In genomic region chr1:26360051-26360806, GRCh38 we compare ENCODE assay signal across 8 cellular contexts. TPM values are rescaled to one million over a fixed set of nuclear protein-coding genes. Genes with fewer than 3 reads are reported as not detected.
DNase-seq lines count a peak whose midpoint lies in the region; ATAC-seq lines count a peak whose summit lies in the region.

No MANE protein-coding gene starts in this region.

- no peaks in the 10 kb centered on the region for H3K9me3 Mint-ChIP-seq in IgD-negative memory B cell
- H3K9me3 Mint-ChIP-seq in activated T-cell treated with anti-CD3 and anti-CD28 coated beads, Interleukin-2, amount 50 U/mL, for 72 hours: no peaks in the 10 kb centered on the region

- DNase-seq in activated T-cell treated with anti-CD3 and anti-CD28 coated beads, Interleukin-2, amount 50 U/mL, for 72 hours: peak; percentile 42 to 44
- DNase-seq in stimulated activated CD8-positive, alpha-beta memory T cell treated with anti-CD3 and anti-CD28 coated beads, Interleukin-12 subunit alpha, Interleukin-12 subunit beta, amount 100 ng/mL, for 4 hours (ENCODE audit: low read depth): peak; percentile 36
- DNase-seq in H4 (ENCODE audit: low spot score) (no peak), NCI-H226 (no peak), DMS153 (lab: John Stamatoyannopoulos, UW) (no peak)

- peak overlapping the region; percentile 52 for H3K4me3 ChIP-seq in iPS-11a (ENCODE audit: low read depth, low read length)

- H3K36me3 Mint-ChIP-seq in IgD-negative memory B cell: no peaks in the 10 kb centered on the region
- no peaks in the 10 kb centered on the region for H3K36me3 Mint-ChIP-seq in activated T-cell treated with anti-CD3 and anti-CD28 coated beads, Interleukin-2, amount 50 U/mL, for 72 hours (ENCODE audit: insufficient read depth in 2 of 2)

- H3K27ac Mint-ChIP-seq in IgD-negative memory B cell: no peak overlapping the region
- no peak overlapping the region for H3K27ac Mint-ChIP-seq in activated T-cell treated with anti-CD3 and anti-CD28 coated beads, Interleukin-2, amount 50 U/mL, for 72 hours

- ATAC-seq in activated T-cell treated with anti-CD3 and anti-CD28 coated beads, Interleukin-2, amount 50 U/mL, for 72 hours (replicated peaks in 1 of 2): peak in 1 of 2 donors; percentile 20
- no peak for ATAC-seq in GM19328 (IDR thresholded peaks at IDR 0.05; ENCODE audit: unreplicated experiment)

- peaks cover 11 to 17% (median 11%) of the 10 kb centered on the region in 3 donors for H3K4me1 Mint-ChIP-seq in IgD-negative memory B cell
- H3K4me1 Mint-ChIP-seq in activated T-cell treated with anti-CD3 and anti-CD28 coated beads, Interleukin-2, amount 50 U/mL, for 72 hours (ENCODE audit: low read depth): peaks cover 51% of the 10 kb centered on the region

- H3K4me3 Mint-ChIP-seq in IgD-negative memory B cell: peak overlapping the region; percentile 45 to 92 (median 81)
- H3K4me3 Mint-ChIP-seq in activated T-cell treated with anti-CD3 and anti-CD28 coated beads, Interleukin-2, amount 50 U/mL, for 72 hours: peak overlapping the region; percentile 78 to 88

- peaks cover 33% of the 10 kb centered on the region for H3K27me3 Mint-ChIP-seq in IgD-negative memory B cell
- H3K27me3 Mint-ChIP-seq in activated T-cell treated with anti-CD3 and anti-CD28 coated beads, Interleukin-2, amount 50 U/mL, for 72 hours (ENCODE audit: low read depth): peaks cover 22% of the 10 kb centered on the region

RNA-seq across cellular contexts. Expression of gene CRYBG2, which starts 6.3 kb away (rescaled TPM):
- 3.1 TPM for polyA plus RNA-seq in IgD-negative memory B cell
- 1 to 10 TPM; 1.6 to 2.3 TPM for total RNA-seq in activated T-cell treated with anti-CD3 and anti-CD28 coated beads, Interleukin-2, amount 50 U/mL, for 72 hours
- total RNA-seq in H4 (2014; rRNA removed; shearing (Covaris generic)): not detected in 2 replicates

RNA-seq across cellular contexts. Expression of gene ZNF683, which starts 12.3 kb away (rescaled TPM):
- polyA plus RNA-seq in IgD-negative memory B cell: 8.8 TPM
- under 1 TPM in 1 of 2 donors, not detected in 1; 0.25 TPM for total RNA-seq in activated T-cell treated with anti-CD3 and anti-CD28 coated beads, Interleukin-2, amount 50 U/mL, for 72 hours
- total RNA-seq in H4 (2014; rRNA removed; shearing (Covaris generic)): not detected in 2 replicates

RNA-seq across cellular contexts. Expression of gene CD52, which starts 42.5 kb away (rescaled TPM):
- polyA plus RNA-seq in IgD-negative memory B cell: 10,525 TPM
- total RNA-seq in activated T-cell treated with anti-CD3 and anti-CD28 coated beads, Interleukin-2, amount 50 U/mL, for 72 hours: 100 to 1,000 TPM; 213 to 245 TPM
- 3.0 TPM in 1 of 2 replicates, not detected in the other for total RNA-seq in H4 (2014; rRNA removed; shearing (Covaris generic))

RNA-seq across cellular contexts. Expression of gene LIN28A, which starts 50.4 kb away (rescaled TPM):
- not detected for polyA plus RNA-seq in IgD-negative memory B cell
- not detected for total RNA-seq in activated T-cell treated with anti-CD3 and anti-CD28 coated beads, Interleukin-2, amount 50 U/mL, for 72 hours
- total RNA-seq in H4 (2014; rRNA removed; shearing (Covaris generic)): not detected in 2 replicates

RNA-seq across cellular contexts. Expression of gene UBXN11, which starts 53.8 kb away (rescaled TPM):
- 11.2 TPM for polyA plus RNA-seq in IgD-negative memory B cell
- 10 to 100 TPM; 19.1 to 19.3 TPM for total RNA-seq in activated T-cell treated with anti-CD3 and anti-CD28 coated beads, Interleukin-2, amount 50 U/mL, for 72 hours
- 0.74 and 3.8 TPM in 2 replicates for total RNA-seq in H4 (2014; rRNA removed; shearing (Covaris generic))

Comparison
In these comparisons a context has a peak if more than half of its experiments do, and no peak if none do; other contexts are left out.
1. DNase-seq: peak in activated T-cell treated with anti-CD3 and anti-CD28 coated beads, Interleukin-2, amount 50 U/mL, for 72 hours (2 of 2) and stimulated activated CD8-positive, alpha-beta memory T cell treated with anti-CD3 and anti-CD28 coated beads, Interleukin-12 subunit alpha, Interleukin-12 subunit beta, amount 100 ng/mL, for 4 hours (single experiment); none in H4 (single experiment), NCI-H226 (single experiment) and DMS153 (single experiment).
2. RNA of gene CD52, which starts 42.5 kb away (total RNA-seq): 213 to 245 TPM in activated T-cell treated with anti-CD3 and anti-CD28 coated beads, Interleukin-2, amount 50 U/mL, for 72 hours; 3.0 TPM in H4; every median in the first group is over 10 times any median in the second.